In the genomic region with DNA sequence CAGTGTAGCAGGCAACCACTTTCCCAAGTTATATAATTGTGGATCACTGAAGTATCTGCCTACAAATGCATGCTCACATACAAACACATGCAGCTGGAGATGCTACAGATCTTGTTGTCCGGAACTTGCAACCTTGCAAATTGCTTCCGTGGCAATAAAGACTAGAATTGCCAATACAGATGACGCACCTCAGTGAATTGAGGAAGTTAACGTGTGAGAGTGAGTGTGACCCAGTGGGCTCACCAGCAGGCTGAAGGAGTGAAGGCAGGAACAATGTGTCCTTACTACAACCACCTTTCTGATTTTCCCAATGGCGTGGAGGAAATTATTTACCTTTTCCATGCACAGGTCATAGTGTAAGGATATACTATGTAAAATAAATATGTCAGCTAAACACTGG, we compare ENCODE assay signal across 20 cellular contexts.
"Had no signal": no experiment of that assay in that cellular context is flagged by ENCODE, and none has a peak within 500 bp of the region (broad histone marks: within the 10 kb centered on the region; RNA-seq: fewer than 3 reads in every experiment).

No MANE protein-coding gene starts in this region.

- DNase-seq: activated CD4-positive, alpha-beta memory T cell treated with anti-CD3 and anti-CD28 coated beads, Interleukin-2, amount 10 ng/mL, durations not matched to agents 7 days and 5 days; activated CD4-positive, alpha-beta T cell treated with anti-CD3 and anti-CD28 coated beads for 4 hours; activated CD8-positive, alpha-beta memory T cell treated with anti-CD3 and anti-CD28 coated beads, Interleukin-2, amount 10 ng/mL, durations not matched to agents 7 days and 5 days; activated naive CD4-positive, alpha-beta T cell; activated naive CD8-positive, alpha-beta T cell treated with anti-CD3 and anti-CD28 coated beads for 36 hours; amniotic stem cell; effector CD4-positive, alpha-beta T cell; heart left ventricle; kidney; left lung; midbrain; stimulated activated naive CD8-positive, alpha-beta T cell treated with anti-CD3 and anti-CD28 coated beads, Interleukin-15, Interleukin-2, amounts not matched to agents 100 U/mL and 50 U/mL, for 24 hours had no signal

- H3K4me3 ChIP-seq: heart left ventricle, left lung, prostate gland, right atrium auricular region, tibial nerve, vagina had no signal

- H3K36me3 ChIP-seq: heart left ventricle, left lung, prostate gland, right atrium auricular region, tibial nerve, vagina had no signal

- H3K27ac Mint-ChIP-seq: activated CD4-positive, alpha-beta memory T cell treated with anti-CD3 and anti-CD28 coated beads, Interleukin-2, amount 10 ng/mL, durations not matched to agents 7 days and 5 days; activated CD8-positive, alpha-beta memory T cell treated with anti-CD3 and anti-CD28 coated beads, Interleukin-2, amount 10 ng/mL, durations not matched to agents 7 days and 5 days; activated naive CD8-positive, alpha-beta T cell treated with anti-CD3 and anti-CD28 coated beads for 36 hours; activated T-helper 17 cell treated with anti-CD3 and anti-CD28 coated beads, Interleukin-2, amount 50 U/mL, for 72 hours; WTC11 had no signal

- H3K4me1 ChIP-seq: heart left ventricle, left lung, prostate gland, right atrium auricular region, tibial nerve, vagina had no signal

- H3K27me3 Mint-ChIP-seq: activated naive CD8-positive, alpha-beta T cell treated with anti-CD3 and anti-CD28 coated beads for 36 hours had no signal

- H3K36me3 Mint-ChIP-seq: activated naive CD8-positive, alpha-beta T cell treated with anti-CD3 and anti-CD28 coated beads for 36 hours; WTC11 had no signal

- H3K4me1 Mint-ChIP-seq: activated T-helper 17 cell treated with anti-CD3 and anti-CD28 coated beads, Interleukin-2, amount 50 U/mL, for 72 hours had no signal

- FAIRE-seq: frontal cortex, kidney had no signal

- H3K4me3 Mint-ChIP-seq: activated CD4-positive, alpha-beta memory T cell treated with anti-CD3 and anti-CD28 coated beads, Interleukin-2, amount 10 ng/mL, durations not matched to agents 7 days and 5 days; activated CD8-positive, alpha-beta memory T cell treated with anti-CD3 and anti-CD28 coated beads, Interleukin-2, amount 10 ng/mL, durations not matched to agents 7 days and 5 days; activated naive CD8-positive, alpha-beta T cell treated with anti-CD3 and anti-CD28 coated beads for 36 hours; activated T-helper 17 cell treated with anti-CD3 and anti-CD28 coated beads, Interleukin-2, amount 50 U/mL, for 72 hours; neural crest cell; WTC11 had no signal

- H3K27ac ChIP-seq: heart left ventricle, left lung, prostate gland, right atrium auricular region, tibial nerve, vagina had no signal

- H3K9me3 Mint-ChIP-seq: activated CD4-positive, alpha-beta memory T cell treated with anti-CD3 and anti-CD28 coated beads, Interleukin-2, amount 10 ng/mL, durations not matched to agents 7 days and 5 days; activated naive CD8-positive, alpha-beta T cell treated with anti-CD3 and anti-CD28 coated beads for 36 hours; activated T-helper 17 cell treated with anti-CD3 and anti-CD28 coated beads, Interleukin-2, amount 50 U/mL, for 72 hours; neural crest cell; WTC11 had no signal

- H3K9me3 ChIP-seq: heart left ventricle, left lung, prostate gland, right atrium auricular region, tibial nerve, vagina had no signal

- ATAC-seq: activated CD8-positive, alpha-beta memory T cell treated with anti-CD3 and anti-CD28 coated beads, Interleukin-2, amount 10 ng/mL, durations not matched to agents 7 days and 5 days; activated T-helper 17 cell treated with anti-CD3 and anti-CD28 coated beads, Interleukin-2, amount 50 U/mL, for 72 hours; heart left ventricle; left lung; stimulated activated naive CD8-positive, alpha-beta T cell treated with anti-CD3 and anti-CD28 coated beads, Interleukin-15, Interleukin-2, amounts not matched to agents 100 U/mL and 50 U/mL, for 24 hours; WTC11 had no signal
